8 cellular contexts compared by ENCODE assay signal in the genomic region with DNA sequence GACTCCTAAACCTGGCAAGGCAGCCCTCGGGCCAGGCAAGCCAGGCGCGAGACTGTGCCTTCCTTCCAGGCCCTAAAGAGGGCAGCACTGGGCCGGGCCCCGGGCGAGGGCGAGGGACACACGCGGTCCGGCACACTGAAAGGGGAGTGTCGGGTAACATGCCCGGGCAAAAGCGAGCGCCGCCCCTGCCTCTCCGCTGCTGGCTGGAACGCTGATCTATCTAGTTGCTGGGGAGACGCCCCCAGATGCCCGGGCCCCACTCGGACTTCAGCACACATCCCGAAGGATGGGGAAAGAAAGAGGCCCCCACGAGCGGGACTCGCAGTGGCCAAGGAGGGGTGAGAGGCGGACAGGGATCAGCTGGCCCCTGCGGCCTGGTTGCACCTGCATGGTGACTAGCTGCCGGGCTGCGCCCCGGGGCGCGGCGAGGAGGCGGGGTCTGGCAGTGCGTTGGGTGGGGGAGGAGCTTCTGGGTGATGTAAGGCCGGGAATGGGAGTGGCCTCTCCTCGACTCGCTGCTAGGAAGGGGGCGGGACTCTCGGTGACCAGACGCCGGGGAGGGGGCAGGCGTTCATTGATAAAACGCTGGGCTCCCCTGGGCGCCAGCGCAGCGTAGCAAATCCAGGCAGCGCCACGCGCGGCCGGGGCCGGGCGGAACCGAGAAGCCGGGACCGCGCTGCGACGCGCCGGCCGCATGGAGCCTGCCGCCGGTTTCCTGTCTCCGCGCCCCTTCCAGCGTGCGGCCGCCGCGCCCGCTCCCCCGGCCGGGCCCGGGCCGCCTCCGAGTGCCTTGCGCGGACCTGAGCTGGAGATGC. TPM values are rescaled to one million over a fixed set of nuclear protein-coding genes. Genes with fewer than 3 reads are reported as not detected.
A peak's percentile ranks its signal among the peaks of the same experiment; 100 is the strongest.
DNase-seq lines count a peak whose midpoint lies in the region; ATAC-seq and TF ChIP-seq lines count a peak whose summit lies in the region.

Gene PLK3 (plus strand): TSS at position 608 of the 815 bp plus-strand sequence. CDS start 87 bp downstream, at position 695.

- H3K4me1 Mint-ChIP-seq in activated naive CD8-positive, alpha-beta T cell treated with anti-CD3 and anti-CD28 coated beads, Interleukin-2, amount 10 ng/mL, durations not matched to agents 7 days and 5 days = peaks cover 24% of the 10 kb centered on the region

- TF ChIP-seq CTCF in GM12873 (IDR thresholded peaks at IDR 0.05; ENCODE audit: insufficient read depth, low read depth, low read length, missing control alignments) (peak; percentile 87), SU-DHL-6 (IDR thresholded peaks at IDR 0.05; ENCODE audit: insufficient read depth, low read length, poor library complexity, severe bottlenecking) (peak; percentile 64), ovary (IDR thresholded peaks at IDR 0.05) (peak; percentile 89 to 94 (median 94)), tibial artery (IDR thresholded peaks at IDR 0.05) (peak; percentile 89 to 95)

- H3K9me3 ChIP-seq in SU-DHL-6 (ENCODE audit: insufficient read depth, low read length) = no peaks in the 10 kb centered on the region
- no peaks in the 10 kb centered on the region for H3K9me3 ChIP-seq in ovary
- no peaks in the 10 kb centered on the region for H3K9me3 ChIP-seq in tibial artery

- POLR2A ChIA-PET in activated naive CD8-positive, alpha-beta T cell treated with anti-CD3 and anti-CD28 coated beads, Interleukin-2, amount 10 ng/mL, durations not matched to agents 7 days and 5 days (lab: Charles Lee) = interaction anchor here (0.7 to 10.1 kb wide), 22 partner anchors 9 to 693 kb away, joined by 3 to 360 read pairs (median 6); partner anchors contain the start of genes BEST4, BTBD19, EIF2B3 and HECTD3

- no peaks in the 10 kb centered on the region for H3K9me2 ChIP-seq in SU-DHL-6 (replicated peaks; ENCODE audit: insufficient read depth, low read length)

- intact Hi-C loops in head of caudate nucleus (cut with DNase I) = loop anchor here (2.0 kb wide), 1 partner anchor 21 kb away; no protein-coding TSS in a partner anchor
- intact Hi-C loops in ovary (cut with DNase I) = loop anchor here in 1 of 4 donors (10.0 kb wide), 1 partner anchor 505 kb away; no protein-coding TSS in a partner anchor
- intact Hi-C loops in tibial artery (cut with DNase I; ENCODE audit: low total_unique reads) = no loop called here

- ATAC-seq in HG02759 (IDR thresholded peaks at IDR 0.05; ENCODE audit: unreplicated experiment) = peak; percentile 90
- peak; percentile 77 for ATAC-seq in activated naive CD8-positive, alpha-beta T cell treated with anti-CD3 and anti-CD28 coated beads, Interleukin-2, amount 10 ng/mL, durations not matched to agents 7 days and 5 days (ENCODE audit: low read depth)

- H3K9me3 Mint-ChIP-seq in activated naive CD8-positive, alpha-beta T cell treated with anti-CD3 and anti-CD28 coated beads, Interleukin-2, amount 10 ng/mL, durations not matched to agents 7 days and 5 days = no peaks in the 10 kb centered on the region

- H3K27me3 ChIP-seq in SU-DHL-6 (ENCODE audit: low read length) (no peaks in the 10 kb centered on the region), ovary (no peaks in the 10 kb centered on the region), tibial artery (no peaks in the 10 kb centered on the region)

- no peak for TF ChIP-seq EP300 in ovary (IDR thresholded peaks at IDR 0.05)

- H3K36me3 ChIP-seq in SU-DHL-6 (ENCODE audit: low read length) = no peaks in the 10 kb centered on the region
- no peaks in the 10 kb centered on the region for H3K36me3 ChIP-seq in ovary
- peaks cover 11 to 29% (median 25%) of the 10 kb centered on the region in 3 donors for H3K36me3 ChIP-seq in tibial artery

- no peaks in the 10 kb centered on the region for H3K27me3 Mint-ChIP-seq in activated naive CD8-positive, alpha-beta T cell treated with anti-CD3 and anti-CD28 coated beads, Interleukin-2, amount 10 ng/mL, durations not matched to agents 7 days and 5 days

- peak within 1 kb of the TSS; percentile 97 for H3K27ac Mint-ChIP-seq in activated naive CD8-positive, alpha-beta T cell treated with anti-CD3 and anti-CD28 coated beads, Interleukin-2, amount 10 ng/mL, durations not matched to agents 7 days and 5 days

- DNase-seq in NCI-H128 (lab: John Stamatoyannopoulos, UW; ENCODE audit: unreplicated experiment) (peak; percentile 98), head of caudate nucleus (peak; percentile 93 to 100 (median 98)), ovary (peak; percentile 97 to 99 (median 98)), tibial artery (peak; percentile 99)
- peak; percentile 96 for DNase-seq in activated naive CD8-positive, alpha-beta T cell treated with anti-CD3 and anti-CD28 coated beads, Interleukin-2, amount 10 ng/mL, durations not matched to agents 7 days and 5 days

- H3K4me3 ChIP-seq in SU-DHL-6 (ENCODE audit: insufficient read depth, low read length, poor library complexity, severe bottlenecking) (peak within 1 kb of the TSS; percentile 69), ovary (peak within 1 kb of the TSS; percentile 69), tibial artery (peak within 1 kb of the TSS; percentile 83 to 100)

- 0 to 1% (median 0%) methylated on average over 34 to 79 of the region's 79 CpGs for WGBS in ovary, 3 donors

- no peaks in the 10 kb centered on the region for H3K79me2 ChIP-seq in SU-DHL-6 (ENCODE audit: insufficient read depth, low read length)

- H3K9ac ChIP-seq in SU-DHL-6 (ENCODE audit: low read length) = peak within 1 kb of the TSS; percentile 87

- TF ChIP-seq POLR2A in ovary (IDR thresholded peaks at IDR 0.05) = peak; percentile 97

- H3K27ac ChIP-seq in SU-DHL-6 (ENCODE audit: low read depth, low read length) (peak within 1 kb of the TSS; percentile 83), ovary (peak within 1 kb of the TSS; percentile 75 to 90), tibial artery (peak within 1 kb of the TSS; percentile 94 to 98)

- peaks cover 10% of the 10 kb centered on the region for H3K4me1 ChIP-seq in ovary (ENCODE audit: insufficient read depth)
- H3K4me1 ChIP-seq in tibial artery = peaks cover 0 to 43% (median 29%) of the 10 kb centered on the region in 4 donors

- no peaks in the 10 kb centered on the region for H4K20me1 ChIP-seq in SU-DHL-6 (ENCODE audit: low read depth, low read length)

- H3K36me3 Mint-ChIP-seq in activated naive CD8-positive, alpha-beta T cell treated with anti-CD3 and anti-CD28 coated beads, Interleukin-2, amount 10 ng/mL, durations not matched to agents 7 days and 5 days = peaks cover 19% of the 10 kb centered on the region

- H3K4me2 ChIP-seq in SU-DHL-6 (ENCODE audit: low read depth, low read length, poor library complexity, severe bottlenecking) = peak within 1 kb of the TSS; percentile 60

- H3K4me3 Mint-ChIP-seq in activated naive CD8-positive, alpha-beta T cell treated with anti-CD3 and anti-CD28 coated beads, Interleukin-2, amount 10 ng/mL, durations not matched to agents 7 days and 5 days = peak within 1 kb of the TSS; percentile 92

- H3F3A ChIP-seq in SU-DHL-6 (ENCODE audit: insufficient read depth) = 0 out of 2 replicates have a peak, but pooled peaks cover 6% of the 10 kb centered on the region

- peak within 1 kb of the TSS; percentile 72 for H2AFZ ChIP-seq in SU-DHL-6 (ENCODE audit: low read depth, low read length, severe bottlenecking)

RNA-seq across cellular contexts. Expression of gene PLK3, which starts in this region (rescaled TPM):
- total RNA-seq in activated naive CD8-positive, alpha-beta T cell treated with anti-CD3 and anti-CD28 coated beads, Interleukin-2, amount 10 ng/mL, durations not matched to agents 7 days and 5 days = 10 to 100 TPM; 68.8 to 70.7 TPM
- 10 to 100 TPM; 12.3 to 68.6 (median 25.2) TPM for total RNA-seq in ovary
- 1 to 10 TPM; 4.2 to 9.7 TPM for polyA plus RNA-seq in ovary

Comparison
In these comparisons a context has a peak if more than half of its experiments do, and no peak if none do; other contexts are left out.
1. Peak in every context shown above with its lines: DNase-seq, ATAC-seq, H3K4me3 ChIP-seq and H3K27ac ChIP-seq.